Comparison of ENCODE assay signal across 18 cellular contexts in genomic region chr21:38311765-38312164, GRCh38. TPM values are rescaled to one million over a fixed set of nuclear protein-coding genes. Genes with fewer than 3 reads are reported as not detected.
DNase-seq lines count a peak whose midpoint lies in the region; ATAC-seq and TF ChIP-seq lines count a peak whose summit lies in the region.
"Had no signal": no experiment of that assay in that cellular context is flagged by ENCODE, and none has a peak within 500 bp of the region (broad histone marks: within the 10 kb centered on the region; RNA-seq: fewer than 3 reads in every experiment).

No MANE protein-coding gene starts in this region.

- peak overlapping the region; percentile 68 for H3K27ac ChIP-seq in upper lobe of right lung
- H3K27ac ChIP-seq: SJCRH30 had no signal

- ATAC-seq in upper lobe of right lung, result peak; percentile 24
- ATAC-seq: activated CD8-positive, alpha-beta T cell treated with anti-CD3 and anti-CD28 coated beads, Interleukin-2, amount 10 ng/mL, durations not matched to agents 7 days and 5 days; sciatic nerve had no signal

- H3K4me1 ChIP-seq in upper lobe of right lung, result peaks cover 38% of the 10 kb centered on the region
- H3K4me1 ChIP-seq: SJCRH30 had no signal

- no peaks in the 10 kb centered on the region for H3K4me1 Mint-ChIP-seq in activated naive CD8-positive, alpha-beta T cell treated with anti-CD3 and anti-CD28 coated beads for 36 hours

- peaks cover 12% of the 10 kb centered on the region for H3K27me3 Mint-ChIP-seq in activated naive CD8-positive, alpha-beta T cell treated with anti-CD3 and anti-CD28 coated beads for 36 hours
- H3K27me3 Mint-ChIP-seq: type B pancreatic cell had no signal

- no peaks in the 10 kb centered on the region for H3K9me3 Mint-ChIP-seq in activated naive CD8-positive, alpha-beta T cell treated with anti-CD3 and anti-CD28 coated beads for 36 hours

- DNase-seq in NOMO-1 (lab: John Stamatoyannopoulos, UW; ENCODE audit: unreplicated experiment in 2 of 2), result peak; percentile 63 to 64
- no peak for DNase-seq in NOMO-1 treated with dmso at 0.1 percent for 144 hours (lab: John Stamatoyannopoulos, UW; ENCODE audit: unreplicated experiment)
- peak; percentile 80 for DNase-seq in NCI-H2196 (lab: John Stamatoyannopoulos, UW; ENCODE audit: unreplicated experiment)
- peak; percentile 32 for DNase-seq in fibroblast of pulmonary artery (ENCODE audit: low read depth)
- no peak for DNase-seq in upper lobe of right lung
- DNase-seq in activated naive CD8-positive, alpha-beta T cell treated with anti-CD3 and anti-CD28 coated beads for 36 hours, result no peak
- DNase-seq in cortex of kidney (lab: John Stamatoyannopoulos, UW), result no peak
- DNase-seq in stimulated activated CD8-positive, alpha-beta memory T cell treated with anti-CD3 and anti-CD28 coated beads, Interleukin-4, amount 100 ng/mL, for 48 hours, result no peak
- DNase-seq: activated CD8-positive, alpha-beta T cell treated with anti-CD3 and anti-CD28 coated beads, Interleukin-2, amount 10 ng/mL, durations not matched to agents 7 days and 5 days; activated effector memory CD4-positive, alpha-beta T cell treated with Interleukin-2 at 50 U/mL for 16 hours; Calu3; NCI-H1436; NCI-H82; SJCRH30; stimulated activated CD4-positive, alpha-beta T cell treated with anti-CD3 and anti-CD28 coated beads, Interleukin-4, amount 100 ng/mL, for 24 hours had no signal

- H3K27ac Mint-ChIP-seq in activated naive CD8-positive, alpha-beta T cell treated with anti-CD3 and anti-CD28 coated beads for 36 hours, result no peak overlapping the region
- H3K27ac Mint-ChIP-seq: activated CD8-positive, alpha-beta T cell treated with anti-CD3 and anti-CD28 coated beads, Interleukin-2, amount 10 ng/mL, durations not matched to agents 7 days and 5 days; type B pancreatic cell had no signal

- intact Hi-C loops in upper lobe of right lung (cut with DNase I), result no loop called here

- no peaks in the 10 kb centered on the region for H3K27me3 ChIP-seq in upper lobe of right lung

- H3K36me3 Mint-ChIP-seq in activated naive CD8-positive, alpha-beta T cell treated with anti-CD3 and anti-CD28 coated beads for 36 hours, result no peaks in the 10 kb centered on the region
- H3K36me3 Mint-ChIP-seq: type B pancreatic cell had no signal

- H3K4me3 ChIP-seq in fibroblast of pulmonary artery (replicated peaks; ENCODE audit: low read depth, low read length) (no peak overlapping the region), upper lobe of right lung (no peak overlapping the region)
- H3K4me3 ChIP-seq: SJCRH30 had no signal

- H3K36me3 ChIP-seq in upper lobe of right lung, result no peaks in the 10 kb centered on the region
- H3K36me3 ChIP-seq: SJCRH30 had no signal

- TF ChIP-seq CTCF in fibroblast of pulmonary artery (IDR thresholded peaks at IDR 0.05; ENCODE audit: low read length, missing control alignments) (no peak), upper lobe of right lung (IDR thresholded peaks at IDR 0.05) (no peak)

- H3K9me3 ChIP-seq in upper lobe of right lung, result no peaks in the 10 kb centered on the region
- H3K9me3 ChIP-seq: SJCRH30 had no signal

- H3K4me3 Mint-ChIP-seq in activated naive CD8-positive, alpha-beta T cell treated with anti-CD3 and anti-CD28 coated beads for 36 hours, result no peak overlapping the region
- H3K4me3 Mint-ChIP-seq: activated CD8-positive, alpha-beta T cell treated with anti-CD3 and anti-CD28 coated beads, Interleukin-2, amount 10 ng/mL, durations not matched to agents 7 days and 5 days; neural crest cell; type B pancreatic cell had no signal

RNA-seq across cellular contexts. Expression of gene KCNJ15, which starts 55.0 kb away (rescaled TPM):
- total RNA-seq in upper lobe of right lung, result 80.1 TPM
- total RNA-seq in activated naive CD8-positive, alpha-beta T cell treated with anti-CD3 and anti-CD28 coated beads for 36 hours, result 1 to 10 TPM in 1 of 2 experiments, under 1 TPM in 1; 0.36 to 1.1 TPM
- total RNA-seq: activated CD8-positive, alpha-beta T cell treated with anti-CD3 and anti-CD28 coated beads, Interleukin-2, amount 10 ng/mL, durations not matched to agents 7 days and 5 days; SJCRH30 had no signal

Comparison
In these comparisons a context has a peak if more than half of its experiments do, and no peak if none do; other contexts are left out.
1. DNase-seq: peak in NOMO-1 (2 of 2), NCI-H2196 (single experiment) and fibroblast of pulmonary artery (single experiment); none in NOMO-1 treated with dmso at 0.1 percent for 144 hours (single experiment), upper lobe of right lung (single experiment), activated naive CD8-positive, alpha-beta T cell treated with anti-CD3 and anti-CD28 coated beads for 36 hours (single experiment), cortex of kidney (single experiment) and stimulated activated CD8-positive, alpha-beta memory T cell treated with anti-CD3 and anti-CD28 coated beads, Interleukin-4, amount 100 ng/mL, for 48 hours (single experiment).
2. RNA of gene KCNJ15, which starts 55.0 kb away (total RNA-seq): 80.1 TPM in upper lobe of right lung (single experiment); 0.36 to 1.1 TPM in activated naive CD8-positive, alpha-beta T cell treated with anti-CD3 and anti-CD28 coated beads for 36 hours; every median in the first group is over 10 times any median in the second.